8 cellular contexts compared by ENCODE assay signal in genomic region chr15:64622410-64623260, GRCh38.
DNase-seq lines count a peak whose midpoint lies in the region; ATAC-seq and TF ChIP-seq lines count a peak whose summit lies in the region.

No MANE protein-coding gene starts in this region.

- intact Hi-C loops in esophagus muscularis mucosa (cut with DNase I) = no loop called here

- peaks cover 0 to 9% (median 0%) of the 10 kb centered on the region in 4 donors for H3K36me3 ChIP-seq in esophagus muscularis mucosa

- DNase-seq in DMS79 treated with DMSO at 0.1 percent for 48 hours (lab: John Stamatoyannopoulos, UW) (peak; percentile 12), esophagus muscularis mucosa (ENCODE audit: extremely low spot score) (no peak), NCI-H510A (lab: John Stamatoyannopoulos, UW) (no peak), SW 1271 (lab: John Stamatoyannopoulos, UW) (no peak), SW480 (ENCODE audit: low spot score) (no peak), NCI-H1092 (lab: John Stamatoyannopoulos, UW) (no peak)

- H3K9me3 ChIP-seq in esophagus muscularis mucosa = no peaks in the 10 kb centered on the region

- no peak for TF ChIP-seq EP300 in esophagus muscularis mucosa (IDR thresholded peaks at IDR 0.05)

- peak; percentile 65 for ATAC-seq in HG02588 (IDR thresholded peaks at IDR 0.05; ENCODE audit: unreplicated experiment)
- peak; percentile 65 to 74 for ATAC-seq in activated CD4-positive, CD25-positive, alpha-beta regulatory T cell treated with anti-CD3 and anti-CD28 coated beads, Interleukin-2, amount 50 U/mL, for 24 hours

- no peak for TF ChIP-seq CTCF in esophagus muscularis mucosa (IDR thresholded peaks at IDR 0.05)

- H3K4me3 ChIP-seq in esophagus muscularis mucosa = no peak overlapping the region

- peaks cover 17 to 78% (median 72%) of the 10 kb centered on the region in 4 donors for H3K4me1 ChIP-seq in esophagus muscularis mucosa

- TF ChIP-seq POLR2A in esophagus muscularis mucosa (IDR thresholded peaks at IDR 0.05; ENCODE audit: low read depth) = no peak

- no peaks in the 10 kb centered on the region for H3K27me3 ChIP-seq in esophagus muscularis mucosa

- H3K27ac ChIP-seq in esophagus muscularis mucosa (replicated peaks in 1 of 4) = peak overlapping the region; percentile 54 to 74 (median 60)

- WGBS in esophagus muscularis mucosa = 77% methylated on average over 7 of the region's 7 CpGs
